Comparison of ENCODE assay signal across 8 cellular contexts in genomic region chr16:720507-720989, GRCh38. TPM values are rescaled to one million over a fixed set of nuclear protein-coding genes. Genes with fewer than 3 reads are reported as not detected.
DNase-seq lines count a peak whose midpoint lies in the region; ATAC-seq and TF ChIP-seq lines count a peak whose summit lies in the region.

No MANE protein-coding gene starts in this region.

- peak overlapping the region; percentile 98 for H3K4me2 ChIP-seq in OCI-LY3 (ENCODE audit: low read length)
- H3K4me2 ChIP-seq in skeletal muscle satellite cell (ENCODE audit: low read length): peak overlapping the region; percentile 98

- WGBS in body of pancreas, 2 donors: 0% methylated on average over 2 to 37 of the region's 37 CpGs

- intact Hi-C loops in body of pancreas (cut with DNase I): no loop called here

- TF ChIP-seq POLR2A in body of pancreas (IDR thresholded peaks at IDR 0.05): peak in 1 of 3 donors; percentile 50

- ATAC-seq in HG02678 (IDR thresholded peaks at IDR 0.05; ENCODE audit: unreplicated experiment) (peak; percentile 15), body of pancreas (peak; percentile 12), HG02973 (IDR thresholded peaks at IDR 0.05; ENCODE audit: unreplicated experiment) (no peak)

- H3K4me3 ChIP-seq in OCI-LY3 (ENCODE audit: low read length) (peak overlapping the region; percentile 92), body of pancreas (peak overlapping the region; percentile 34 to 53), iPS-18a (ENCODE audit: low read length) (peak overlapping the region; percentile 81), skeletal muscle satellite cell (ENCODE audit: low read length) (peak overlapping the region; percentile 100)

- H3K9ac ChIP-seq in OCI-LY3 (ENCODE audit: low read length) (peak overlapping the region; percentile 95), iPS-18a (ENCODE audit: low read length) (peak overlapping the region; percentile 75), skeletal muscle satellite cell (ENCODE audit: low read depth, low read length) (peak overlapping the region; percentile 86)

- TF ChIP-seq CTCF in OCI-LY3 (IDR thresholded peaks at IDR 0.05; ENCODE audit: low read depth, low read length): peak; percentile 34
- TF ChIP-seq CTCF in body of pancreas (IDR thresholded peaks at IDR 0.05): no peak

- H3K4me1 ChIP-seq in OCI-LY3 (ENCODE audit: low read length) (peaks cover 17% of the 10 kb centered on the region), body of pancreas (peaks cover 60% of the 10 kb centered on the region), iPS-18a (ENCODE audit: control insufficient read depth, low read depth, low read length) (peaks cover 18% of the 10 kb centered on the region), skeletal muscle satellite cell (ENCODE audit: control insufficient read depth, insufficient read depth, low read length) (peaks cover 32% of the 10 kb centered on the region)

- peak overlapping the region; percentile 76 for H3K27ac ChIP-seq in OCI-LY3 (ENCODE audit: low read length)
- peak overlapping the region; percentile 64 to 89 (median 83) for H3K27ac ChIP-seq in body of pancreas
- H3K27ac ChIP-seq in iPS-18a (ENCODE audit: low read length): peak overlapping the region; percentile 31

- no peaks in the 10 kb centered on the region for H3K9me3 ChIP-seq in OCI-LY3 (ENCODE audit: insufficient read depth, low read length)
- no peaks in the 10 kb centered on the region for H3K9me3 ChIP-seq in body of pancreas
- H3K9me3 ChIP-seq in iPS-18a (ENCODE audit: control insufficient read depth, low read depth, low read length): no peaks in the 10 kb centered on the region
- no peaks in the 10 kb centered on the region for H3K9me3 ChIP-seq in skeletal muscle satellite cell (replicated peaks; ENCODE audit: low read length)

- H3K36me3 ChIP-seq in OCI-LY3 (replicated peaks; ENCODE audit: low read depth, low read length) (peaks cover 3% of the 10 kb centered on the region), body of pancreas (replicated peaks in 1 of 2; ENCODE audit: insufficient read depth in 1 of 2, low read depth in 2 of 2) (no peaks in the 10 kb centered on the region), iPS-18a (ENCODE audit: control insufficient read depth, low read depth, low read length) (no peaks in the 10 kb centered on the region), skeletal muscle satellite cell (ENCODE audit: insufficient read depth, low read length) (no peaks in the 10 kb centered on the region)

- H3K27me3 ChIP-seq in OCI-LY3 (ENCODE audit: low read depth, low read length) (no peaks in the 10 kb centered on the region; the same call in 1 of the 2 replicates), body of pancreas (no peaks in the 10 kb centered on the region), iPS-18a (ENCODE audit: control insufficient read depth, insufficient read depth, low read length) (peaks cover 14% of the 10 kb centered on the region), skeletal muscle satellite cell (ENCODE audit: control insufficient read depth, insufficient read depth, low read length) (no peaks in the 10 kb centered on the region)

- peaks cover 5% of the 10 kb centered on the region; the same call in 1 of the 2 replicates for H3K79me2 ChIP-seq in OCI-LY3 (ENCODE audit: low read length)

- H4K20me1 ChIP-seq in OCI-LY3 (ENCODE audit: insufficient read depth, low read length): peaks cover 4% of the 10 kb centered on the region; the same call in 1 of the 2 replicates

- H2AFZ ChIP-seq in OCI-LY3 (ENCODE audit: low read depth, low read length): 0 out of 2 replicates have a peak overlapping the region, but pooled peaks have one; percentile 29

- DNase-seq in activated effector memory CD4-positive, alpha-beta T cell treated with anti-CD3 and anti-CD28 coated beads, Interleukin-2, amount 50 U/mL, for 16 hours: peak; percentile 70
- no peak for DNase-seq in activated effector memory CD4-positive, alpha-beta T cell treated with Interleukin-2 at 50 U/mL for 16 hours
- peak in 2 of 4 donors; percentile 40 to 44 for DNase-seq in body of pancreas

RNA-seq across cellular contexts. Expression of gene ANTKMT, which starts 0.4 kb away (rescaled TPM):
- 100 to 1,000 TPM in 1 of 2 donors, 10 to 100 TPM in 1; 71.6 to 189 TPM for total RNA-seq in body of pancreas
- total RNA-seq in skeletal muscle satellite cell (2012; rRNA removed): 22.1 and 33.9 TPM in 2 replicates

RNA-seq across cellular contexts. Expression of gene METRN, which starts 5.6 kb away (rescaled TPM):
- 10 to 100 TPM; 36.6 to 71.9 TPM for total RNA-seq in body of pancreas
- 70.0 and 90.9 TPM in 2 replicates for total RNA-seq in skeletal muscle satellite cell (2012; rRNA removed)

RNA-seq across cellular contexts. Expression of gene CCDC78, which starts 5.7 kb away (rescaled TPM):
- total RNA-seq in body of pancreas: not detected
- 3.5 and 3.7 TPM in 2 replicates for total RNA-seq in skeletal muscle satellite cell (2012; rRNA removed)

RNA-seq across cellular contexts. Expression of gene HAGHL, which starts 6.4 kb away (rescaled TPM):
- total RNA-seq in body of pancreas: 1 to 10 TPM in 1 of 2 donors, not detected in 1; 2.6 TPM
- total RNA-seq in skeletal muscle satellite cell (2012; rRNA removed): 19.4 and 30.7 TPM in 2 replicates

RNA-seq across cellular contexts. Expression of gene FBXL16, which starts 14.9 kb away (rescaled TPM):
- 1 to 10 TPM; 1.0 to 2.3 TPM for total RNA-seq in body of pancreas
- total RNA-seq in skeletal muscle satellite cell (2012; rRNA removed): 0.51 and 1.5 TPM in 2 replicates

Comparison
In these comparisons a context has a peak if more than half of its experiments do, and no peak if none do; other contexts are left out.
1. H3K27ac ChIP-seq: peak in every context shown above with its lines; median percentile 83 in body of pancreas; 76 in OCI-LY3; 31 in iPS-18a.
2. H3K4me3 ChIP-seq: peak in every context shown above with its lines; median percentile 100 in skeletal muscle satellite cell; 92 in OCI-LY3; 81 in iPS-18a; 44 in body of pancreas.